Comparison of ENCODE assay signal across 25 cellular contexts in the genomic region with DNA sequence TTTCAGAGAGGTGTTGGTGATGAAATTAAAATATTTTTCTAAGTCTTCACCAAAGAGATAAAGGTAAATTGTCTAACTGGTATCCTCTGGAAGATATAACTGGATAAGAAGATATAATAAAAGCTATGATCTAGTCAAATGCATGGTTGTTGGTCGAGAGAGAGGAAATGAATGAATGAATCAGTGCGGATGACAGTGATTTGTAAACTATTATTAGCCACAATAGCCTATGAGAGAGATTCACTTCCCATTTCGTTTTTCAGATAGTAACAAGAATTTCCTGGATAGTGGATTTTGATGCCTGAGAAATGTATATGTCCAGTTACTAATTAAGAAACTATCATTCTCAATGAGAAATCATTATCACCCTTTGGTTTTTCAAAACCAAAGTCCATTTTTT.
DNase-seq lines count a peak whose midpoint lies in the region; ATAC-seq and TF ChIP-seq lines count a peak whose summit lies in the region.
"Had no signal": no experiment of that assay in that cellular context is flagged by ENCODE, and none has a peak within 500 bp of the region (broad histone marks: within the 10 kb centered on the region; RNA-seq: fewer than 3 reads in every experiment).

No MANE protein-coding gene starts in this region.

- H3K4me3 ChIP-seq in PC-3 (ENCODE audit: low read length): no peak overlapping the region
- H3K4me3 ChIP-seq in fibroblast of pulmonary artery (replicated peaks; ENCODE audit: low read depth, low read length): no peak overlapping the region
- no peak overlapping the region for H3K4me3 ChIP-seq in lower leg skin (ENCODE audit: low read depth, poor library complexity, severe bottlenecking)
- H3K4me3 ChIP-seq: GM23338, HAP-1, MG63, SJSA1 had no signal

- no peaks in the 10 kb centered on the region for H4K20me1 ChIP-seq in PC-3 (ENCODE audit: low read length)

- H3K9me3 ChIP-seq in PC-3 (ENCODE audit: low read length): no peaks in the 10 kb centered on the region
- H3K9me3 ChIP-seq: HAP-1, MG63, SJSA1 had no signal

- no peak overlapping the region for H2AFZ ChIP-seq in PC-3 (ENCODE audit: low read length)
- H2AFZ ChIP-seq: GM23338 had no signal

- intact Hi-C loops in PC-3 (cut with micrococcal nuclease) (loop anchor here (2.0 to 5.0 kb wide), 3 partner anchors 196 to 895 kb away; no protein-coding TSS in a partner anchor), lower leg skin (cut with DNase I; ENCODE audit: low total_unique reads) (no loop called here)

- BruUV-seq in PC-3 (replicated peaks; lab: Mats Ljungman, UMichigan): no TSS peak

- H3K4me1 ChIP-seq in PC-3 (ENCODE audit: insufficient read depth, low read length): peaks cover 22% of the 10 kb centered on the region
- H3K4me1 ChIP-seq: HAP-1 had no signal

- TF ChIP-seq POLR2A in lower leg skin (IDR thresholded peaks at IDR 0.05): no peak

- no peaks in the 10 kb centered on the region for H3K9me2 ChIP-seq in PC-3 (replicated peaks; ENCODE audit: low read length)

- H3K27me3 ChIP-seq in PC-3 (ENCODE audit: low read length): no peaks in the 10 kb centered on the region
- H3K27me3 ChIP-seq: MG63, SJSA1 had no signal

- no peak overlapping the region for H3K27ac ChIP-seq in PC-3 (ENCODE audit: low read length)
- H3K27ac ChIP-seq: SJSA1 had no signal

- ATAC-seq in PC-3: peak; percentile 41; the same call in 1 of the 2 replicates
- ATAC-seq: GM23338 had no signal

- DNase-seq in CD1c-positive myeloid dendritic cell (ENCODE audit: extremely low spot score) (peak; percentile 31), GM20000 (ENCODE audit: low spot score) (peak; percentile 4), PC-3 (peak; percentile 26), fibroblast of pulmonary artery (ENCODE audit: low read depth) (peak; percentile 8), iPS-NIHi11 (ENCODE audit: low spot score) (no peak), lower leg skin (ENCODE audit: low spot score in 2 of 2) (no peak), NCI-H2081 (lab: John Stamatoyannopoulos, UW) (no peak)
- DNase-seq in activated effector memory CD4-positive, alpha-beta T cell treated with anti-CD3 and anti-CD28 coated beads, Interleukin-2, amount 50 U/mL, for 16 hours: no peak
- DNase-seq: 8988T; AML-193; C1 segment of cervical spinal cord; Calu3; CD8-positive, alpha-beta memory T cell; DMS153; GF-D8; MG63; NCI-H1048; NCI-H1436; NCI-H187 treated with DMSO at 0.1 percent for 48 hours; NCI-H2227 treated with DMSO at 0.1 percent for 48 hours; NCI-H510A; NK-92 treated with Interleukin-12 subunit alpha and Interleukin-12 subunit beta, amount 100 ng/mL, for 24 hours had no signal

- no peak overlapping the region for H3K9ac ChIP-seq in PC-3 (ENCODE audit: low read length)

- 68 to 76% methylated on average over 3 of the region's 3 CpGs for WGBS in lower leg skin, 2 donors

- POLR2A ChIA-PET in PC-3 (lab: Charles Lee; ENCODE audit: unreplicated experiment): no interaction called here

- H3K4me2 ChIP-seq in PC-3 (ENCODE audit: low read length): no peak overlapping the region
- H3K4me2 ChIP-seq: GM23338 had no signal

- no peaks in the 10 kb centered on the region for H3K79me2 ChIP-seq in PC-3 (ENCODE audit: low read length)

- no peaks in the 10 kb centered on the region; the same call in 1 of the 2 replicates for H3K36me3 ChIP-seq in PC-3 (ENCODE audit: low read depth, low read length)
- H3K36me3 ChIP-seq: MG63 had no signal

- TF ChIP-seq CTCF in GM20000 (IDR thresholded peaks at IDR 0.05; ENCODE audit: extremely low read depth, missing control alignments) (no peak), PC-3 (conservative IDR thresholded peaks at IDR 0.05; ENCODE audit: low read depth, low read length) (no peak), fibroblast of pulmonary artery (IDR thresholded peaks at IDR 0.05; ENCODE audit: low read length, missing control alignments) (no peak), lower leg skin (IDR thresholded peaks at IDR 0.05) (no peak)

- CTCF ChIA-PET in PC-3 (lab: Charles Lee): interaction anchor here (0.6 kb wide), 1 partner anchor 902 kb away, joined by 3 read pairs; no protein-coding TSS in a partner anchor

- no peaks in the 10 kb centered on the region for H3F3A ChIP-seq in PC-3 (ENCODE audit: low read length, unreplicated experiment)

Comparison
In these comparisons a context has a peak if more than half of its experiments do, and no peak if none do; other contexts are left out.
1. DNase-seq: peak in CD1c-positive myeloid dendritic cell (single experiment), GM20000 (single experiment), PC-3 (single experiment) and fibroblast of pulmonary artery (single experiment); none in iPS-NIHi11 (single experiment), lower leg skin (0 of 2), NCI-H2081 (0 of 2) and activated effector memory CD4-positive, alpha-beta T cell treated with anti-CD3 and anti-CD28 coated beads, Interleukin-2, amount 50 U/mL, for 16 hours (single experiment).